30 cellular contexts compared by ENCODE assay signal in genomic region chr15:76134537-76134936, GRCh38.
"Had no signal": no experiment of that assay in that cellular context is flagged by ENCODE, and none has a peak within 500 bp of the region (broad histone marks: within the 10 kb centered on the region; RNA-seq: fewer than 3 reads in every experiment).

No MANE protein-coding gene starts in this region.

- H3K4me1 Mint-ChIP-seq: activated naive CD4-positive, alpha-beta T cell treated with anti-CD3 and anti-CD28 coated beads, Interleukin-2, amount 50 U/mL, for 24 hours had no signal

- H3K9me3 ChIP-seq: adrenal gland, body of pancreas, esophagus squamous epithelium, gastroesophageal sphincter, heart right ventricle had no signal

- H3K27ac Mint-ChIP-seq: activated B cell treated with CpG ODN at 0.5 μM for 24 hours; activated CD8-positive, alpha-beta T cell treated with anti-CD3 and anti-CD28 coated beads for 36 hours; activated naive CD4-positive, alpha-beta T cell treated with anti-CD3 and anti-CD28 coated beads for 36 hours; activated naive CD4-positive, alpha-beta T cell treated with anti-CD3 and anti-CD28 coated beads, Interleukin-2, amount 50 U/mL, for 24 hours; activated naive CD8-positive, alpha-beta T cell treated with anti-CD3 and anti-CD28 coated beads for 36 hours; activated naive CD8-positive, alpha-beta T cell treated with anti-CD3 and anti-CD28 coated beads, Interleukin-2, amount 50 U/mL, for 24 hours; activated T-helper 2 cell treated with anti-CD3 and anti-CD28 coated beads, Interferon-gamma antibody, Interleukin-2, Interleukin-4, amounts not matched to agents 10 μg/mL and 5 μg/mL and 100 μg/mL, durations not matched to agents 14 hours and 24 hours and 36 hours; T-helper 1 cell treated with Interleukin-12 subunit alpha and Interleukin-12 subunit beta and Interleukin-4 antibody, amounts not matched to agents 30 μg/mL and 1 μg/mL, for 36 hours had no signal

- H3K4me3 ChIP-seq: adrenal gland, body of pancreas, esophagus squamous epithelium, gastroesophageal sphincter, heart right ventricle had no signal

- H3K27me3 ChIP-seq: adrenal gland, body of pancreas had no signal

- H3K36me3 ChIP-seq: adrenal gland, esophagus squamous epithelium, gastroesophageal sphincter, heart right ventricle, WERI-Rb-1 had no signal

- DNase-seq: activated B cell treated with CpG ODN at 0.5 μM for 24 hours; activated CD4-positive, alpha-beta T cell treated with anti-CD3 and anti-CD28 coated beads for 48 hours; activated CD4-positive, alpha-beta T cell treated with anti-CD3 and anti-CD28 coated beads, Interleukin-2, amount 50 U/mL, for 1 hour; activated CD4-positive, alpha-beta T cell treated with anti-CD3 and anti-CD28 coated beads, Interleukin-2, amount 50 U/mL, for 48 hours; activated CD8-positive, alpha-beta memory T cell treated with anti-CD3 and anti-CD28 coated beads for 24 hours; activated CD8-positive, alpha-beta T cell treated with anti-CD3 and anti-CD28 coated beads for 36 hours; activated naive CD4-positive, alpha-beta T cell treated with anti-CD3 and anti-CD28 coated beads for 36 hours; activated naive CD8-positive, alpha-beta T cell treated with anti-CD3 and anti-CD28 coated beads for 36 hours; activated naive CD8-positive, alpha-beta T cell treated with anti-CD3 and anti-CD28 coated beads, Interleukin-2, amount 50 U/mL, for 24 hours; activated T-cell treated with anti-CD3 and anti-CD28 coated beads, Interleukin-2, amount 50 U/mL, for 4 hours; adrenal gland; amygdala; aorta; body of pancreas; cortex of kidney; dermis blood vessel endothelial cell; effector CD8-positive, alpha-beta T cell; esophagus squamous epithelium; foreskin melanocyte; heart right ventricle; T1000; WERI-Rb-1 had no signal

- FAIRE-seq: colon, endometrium, endothelial cell of umbilical vein had no signal

- H3K36me3 Mint-ChIP-seq: activated naive CD4-positive, alpha-beta T cell treated with anti-CD3 and anti-CD28 coated beads, Interleukin-2, amount 50 U/mL, for 24 hours; activated naive CD8-positive, alpha-beta T cell treated with anti-CD3 and anti-CD28 coated beads for 36 hours had no signal

- H3K9me3 Mint-ChIP-seq: activated B cell treated with CpG ODN at 0.5 μM for 24 hours; activated CD8-positive, alpha-beta T cell treated with anti-CD3 and anti-CD28 coated beads for 36 hours; activated naive CD4-positive, alpha-beta T cell treated with anti-CD3 and anti-CD28 coated beads for 36 hours; activated naive CD4-positive, alpha-beta T cell treated with anti-CD3 and anti-CD28 coated beads, Interleukin-2, amount 50 U/mL, for 24 hours; activated naive CD8-positive, alpha-beta T cell treated with anti-CD3 and anti-CD28 coated beads for 36 hours; activated naive CD8-positive, alpha-beta T cell treated with anti-CD3 and anti-CD28 coated beads, Interleukin-2, amount 50 U/mL, for 24 hours; activated T-cell treated with anti-CD3 and anti-CD28 coated beads, Interleukin-2, amount 50 U/mL, for 4 hours; activated T-helper 2 cell treated with anti-CD3 and anti-CD28 coated beads, Interferon-gamma antibody, Interleukin-2, Interleukin-4, amounts not matched to agents 10 μg/mL and 5 μg/mL and 100 μg/mL, durations not matched to agents 14 hours and 24 hours and 36 hours; T-helper 1 cell treated with Interleukin-12 subunit alpha and Interleukin-12 subunit beta and Interleukin-4 antibody, amounts not matched to agents 30 μg/mL and 1 μg/mL, for 36 hours had no signal

- H3K27ac ChIP-seq: adrenal gland, body of pancreas, epithelial cell of prostate, esophagus squamous epithelium, gastroesophageal sphincter, heart right ventricle, WERI-Rb-1 had no signal

- H3K4me3 Mint-ChIP-seq: activated B cell treated with CpG ODN at 0.5 μM for 24 hours; activated CD8-positive, alpha-beta T cell treated with anti-CD3 and anti-CD28 coated beads for 36 hours; activated naive CD4-positive, alpha-beta T cell treated with anti-CD3 and anti-CD28 coated beads for 36 hours; activated naive CD4-positive, alpha-beta T cell treated with anti-CD3 and anti-CD28 coated beads, Interleukin-2, amount 50 U/mL, for 24 hours; activated naive CD8-positive, alpha-beta T cell treated with anti-CD3 and anti-CD28 coated beads for 36 hours; activated naive CD8-positive, alpha-beta T cell treated with anti-CD3 and anti-CD28 coated beads, Interleukin-2, amount 50 U/mL, for 24 hours; activated T-cell treated with anti-CD3 and anti-CD28 coated beads, Interleukin-2, amount 50 U/mL, for 4 hours; T-helper 1 cell treated with Interleukin-12 subunit alpha and Interleukin-12 subunit beta and Interleukin-4 antibody, amounts not matched to agents 30 μg/mL and 1 μg/mL, for 36 hours had no signal

- ATAC-seq: activated CD8-positive, alpha-beta T cell treated with anti-CD3 and anti-CD28 coated beads for 36 hours; activated naive CD8-positive, alpha-beta T cell treated with anti-CD3 and anti-CD28 coated beads, Interleukin-2, amount 50 U/mL, for 24 hours; activated T-cell treated with anti-CD3 and anti-CD28 coated beads, Interleukin-2, amount 50 U/mL, for 4 hours; body of pancreas; gastroesophageal sphincter; heart right ventricle had no signal
